In genomic region chr19:35641515-35642151, GRCh38 we compare ENCODE assay signal across 8 cellular contexts. TPM values are rescaled to one million over a fixed set of nuclear protein-coding genes. Genes with fewer than 3 reads are reported as not detected.
DNase-seq lines count a peak whose midpoint lies in the region; ATAC-seq and TF ChIP-seq lines count a peak whose summit lies in the region.

Gene ETV2, plus strand, starts transcription at chr19:35641745. Its CDS starts 716 bp downstream, at chr19:35642461.

- peaks cover 17% of the 10 kb centered on the region for H3K36me3 ChIP-seq in HUES48 (ENCODE audit: control insufficient read depth, insufficient read depth, low read length)

- H3K27ac Mint-ChIP-seq in activated CD4-positive, alpha-beta memory T cell treated with anti-CD3 and anti-CD28 coated beads for 36 hours: peak within 1 kb of the TSS; percentile 13

- ATAC-seq in HG03469 (IDR thresholded peaks at IDR 0.05; ENCODE audit: unreplicated experiment) (no peak), HG03135 (IDR thresholded peaks at IDR 0.05; ENCODE audit: unreplicated experiment) (no peak)

- peak within 1 kb of the TSS; percentile 80 for H3K4me3 Mint-ChIP-seq in activated CD4-positive, alpha-beta memory T cell treated with anti-CD3 and anti-CD28 coated beads for 36 hours

- DNase-seq in activated CD4-positive, alpha-beta memory T cell treated with anti-CD3 and anti-CD28 coated beads for 36 hours: peak; percentile 72
- peak; percentile 63 for DNase-seq in fibroblast of pulmonary artery (ENCODE audit: low read depth)
- peak; percentile 78 for DNase-seq in stimulated activated CD8-positive, alpha-beta memory T cell treated with anti-CD3 and anti-CD28 coated beads, Interleukin-4, amount 100 ng/mL, for 48 hours
- DNase-seq in NCI-H748 (lab: John Stamatoyannopoulos, UW; ENCODE audit: unreplicated experiment): no peak
- no peak for DNase-seq in SW480 (ENCODE audit: low spot score)

- TF ChIP-seq CTCF in fibroblast of pulmonary artery (IDR thresholded peaks at IDR 0.05; ENCODE audit: low read length, missing control alignments): no peak

- H3K4me3 ChIP-seq in HUES48 (ENCODE audit: low read depth, low read length) (peak within 1 kb of the TSS; percentile 10; the same call in 1 of the 2 replicates), fibroblast of pulmonary artery (replicated peaks; ENCODE audit: low read depth, low read length) (no peak within 1 kb of the TSS)

- H3K4me1 ChIP-seq in HUES48 (ENCODE audit: control insufficient read depth, insufficient read depth, low read length): peaks cover 19% of the 10 kb centered on the region

- no peak within 1 kb of the TSS for H3K9ac ChIP-seq in HUES48 (ENCODE audit: low read depth, low read length)

- CTCF ChIA-PET in activated CD4-positive, alpha-beta memory T cell treated with anti-CD3 and anti-CD28 coated beads for 36 hours (lab: Charles Lee): no interaction called here

- POLR2A ChIA-PET in activated CD4-positive, alpha-beta memory T cell treated with anti-CD3 and anti-CD28 coated beads for 36 hours (lab: Charles Lee): interaction anchor here (0.9 to 1.1 kb wide), 2 partner anchors 10 to 29 kb away, joined by 3 read pairs; partner anchors contain the start of gene HAUS5

- H3K27me3 ChIP-seq in HUES48 (ENCODE audit: control insufficient read depth, insufficient read depth, low read length): peaks cover 6% of the 10 kb centered on the region

- H3K27me3 Mint-ChIP-seq in activated CD4-positive, alpha-beta memory T cell treated with anti-CD3 and anti-CD28 coated beads for 36 hours: no peaks in the 10 kb centered on the region

- intact Hi-C loops in activated CD4-positive, alpha-beta memory T cell treated with anti-CD3 and anti-CD28 coated beads for 36 hours (cut with micrococcal nuclease): loop anchor here (10.0 kb wide), 2 partner anchors 103 to 493 kb away; partner anchors contain the start of genes IGFLR1, LIN37, PSENEN and U2AF1L4

- peaks cover 30% of the 10 kb centered on the region for H3K4me1 Mint-ChIP-seq in activated CD4-positive, alpha-beta memory T cell treated with anti-CD3 and anti-CD28 coated beads for 36 hours (ENCODE audit: low read depth)

- H3K36me3 Mint-ChIP-seq in activated CD4-positive, alpha-beta memory T cell treated with anti-CD3 and anti-CD28 coated beads for 36 hours: peaks cover 8% of the 10 kb centered on the region

- no peaks in the 10 kb centered on the region for H3K9me3 Mint-ChIP-seq in activated CD4-positive, alpha-beta memory T cell treated with anti-CD3 and anti-CD28 coated beads for 36 hours

- peak within 1 kb of the TSS; percentile 20 for H3K27ac ChIP-seq in HUES48 (ENCODE audit: low read depth, low read length)

- no peaks in the 10 kb centered on the region for H3K9me3 ChIP-seq in HUES48 (ENCODE audit: control insufficient read depth, insufficient read depth, low read length)

RNA-seq across cellular contexts. Expression of gene ETV2, which starts in this region (rescaled TPM):
- total RNA-seq in activated CD4-positive, alpha-beta memory T cell treated with anti-CD3 and anti-CD28 coated beads for 36 hours: under 1 TPM; 0.70 to 0.83 TPM

Comparison
In these comparisons a context has a peak if more than half of its experiments do, and no peak if none do; other contexts are left out.
1. Peak in DNase-seq in activated CD4-positive, alpha-beta memory T cell treated with anti-CD3 and anti-CD28 coated beads for 36 hours; RNA of the gene not detected or under 1 TPM.
2. DNase-seq: peak in fibroblast of pulmonary artery (single experiment) and stimulated activated CD8-positive, alpha-beta memory T cell treated with anti-CD3 and anti-CD28 coated beads, Interleukin-4, amount 100 ng/mL, for 48 hours (single experiment); none in NCI-H748 (single experiment) and SW480 (single experiment).